ENCODE assay signal across 15 cellular contexts in genomic region chr17:68435361-68435760, GRCh38. TPM values are rescaled to one million over a fixed set of nuclear protein-coding genes. Genes with fewer than 3 reads are reported as not detected.
DNase-seq lines count a peak whose midpoint lies in the region; ATAC-seq and TF ChIP-seq lines count a peak whose summit lies in the region.
"Had no signal": no experiment of that assay in that cellular context is flagged by ENCODE, and none has a peak within 500 bp of the region (broad histone marks: within the 10 kb centered on the region; RNA-seq: fewer than 3 reads in every experiment).

No MANE protein-coding gene starts in this region.

- H3K36me3 ChIP-seq in DND-41 (ENCODE audit: insufficient read depth, low read length) (0 out of 2 replicates have a peak, but pooled peaks cover 5% of the 10 kb centered on the region), KOPT-K1 (ENCODE audit: insufficient read depth, low read length) (no peaks in the 10 kb centered on the region), psoas muscle (ENCODE audit: insufficient read depth in 1 of 2, low read depth in 1 of 2) (peaks cover 14 to 59% of the 10 kb centered on the region in 2 donors), GM23338 (ENCODE audit: insufficient read depth) (no peaks in the 10 kb centered on the region)

- H3K79me2 ChIP-seq in DND-41 (ENCODE audit: insufficient read depth, low read length), result no peaks in the 10 kb centered on the region
- no peaks in the 10 kb centered on the region for H3K79me2 ChIP-seq in GM23338 (replicated peaks; ENCODE audit: insufficient read depth)

- H3K27ac ChIP-seq in DND-41 (ENCODE audit: low read length), result peak overlapping the region; percentile 83
- peak overlapping the region; percentile 75 for H3K27ac ChIP-seq in KOPT-K1 (ENCODE audit: low read depth, low read length, poor library complexity, severe bottlenecking)
- H3K27ac ChIP-seq in psoas muscle, result peak overlapping the region; percentile 87
- peak overlapping the region; percentile 44 for H3K27ac ChIP-seq in temporal lobe (ENCODE audit: low read depth, low read length)
- no peak overlapping the region for H3K27ac ChIP-seq in GM23338 (ENCODE audit: low read depth)
- H3K27ac ChIP-seq: SJSA1 had no signal

- WGBS in psoas muscle, 3 donors, result 94 to 95% (median 94%) methylated on average over 6 of the region's 6 CpGs

- TF ChIP-seq CTCF in DND-41 (IDR thresholded peaks at IDR 0.05; ENCODE audit: borderline replicate concordance, extremely low read depth, low read length, poor library complexity, severe bottlenecking) (no peak), psoas muscle (IDR thresholded peaks at IDR 0.05) (no peak), GM23338 (conservative IDR thresholded peaks at IDR 0.05; ENCODE audit: low read depth in 2 of 2) (no peak)

- H3K27me3 ChIP-seq in DND-41 (ENCODE audit: insufficient read depth, low read length, poor library complexity) (no peaks in the 10 kb centered on the region), psoas muscle (ENCODE audit: insufficient read depth in 3 of 3, low read length in 2 of 3) (no peaks in the 10 kb centered on the region), GM23338 (ENCODE audit: insufficient read depth) (no peaks in the 10 kb centered on the region)
- H3K27me3 ChIP-seq: SJSA1 had no signal

- no peaks in the 10 kb centered on the region for H3K9me2 ChIP-seq in GM23338 (ENCODE audit: insufficient read depth)

- DNase-seq in DND-41 (no peak), psoas muscle (no peak), NCI-H146 (lab: John Stamatoyannopoulos, UW) (no peak), SK-N-DZ (ENCODE audit: low spot score) (no peak), GM23338 (ENCODE audit: low spot score) (no peak)
- DNase-seq: DMS79 treated with DMSO at 0.1 percent for 48 hours, NCI-H1105, NCI-H2029, NCI-H446 treated with DMSO at 0.1 percent for 48 hours, Right ventricle myocardium superior had no signal

- ATAC-seq in DND-41 (ENCODE audit: insufficient read depth, low read depth), result no peak
- ATAC-seq in psoas muscle, result no peak
- ATAC-seq in GM23338, result no peak

- H3K4me2 ChIP-seq in DND-41 (ENCODE audit: insufficient read depth, low read length) (no peak overlapping the region), GM23338 (no peak overlapping the region)

- no peaks in the 10 kb centered on the region for H4K20me1 ChIP-seq in DND-41 (ENCODE audit: insufficient read depth, low read length)
- H4K20me1 ChIP-seq in GM23338 (replicated peaks; ENCODE audit: insufficient read depth), result no peaks in the 10 kb centered on the region

- H3K9me3 ChIP-seq in DND-41 (ENCODE audit: insufficient read depth, low read length, severe bottlenecking) (no peaks in the 10 kb centered on the region), KOPT-K1 (ENCODE audit: insufficient read depth, low read length, poor library complexity, severe bottlenecking) (no peaks in the 10 kb centered on the region), psoas muscle (no peaks in the 10 kb centered on the region)
- H3K9me3 ChIP-seq: SJSA1 had no signal

- H3K4me3 ChIP-seq in DND-41 (ENCODE audit: low read depth in 1 of 2, low read length in 2 of 2), result no peak overlapping the region
- no peak overlapping the region for H3K4me3 ChIP-seq in psoas muscle
- no peak overlapping the region for H3K4me3 ChIP-seq in GM23338
- H3K4me3 ChIP-seq: SJSA1 had no signal

- H3K27ac Mint-ChIP-seq in GM23338, result no peak overlapping the region
- H3K27ac Mint-ChIP-seq: IgD-negative memory B cell had no signal

- no peak overlapping the region for H3K9ac ChIP-seq in DND-41 (ENCODE audit: low read depth, low read length)

- H3K9me3 Mint-ChIP-seq in GM23338, result no peaks in the 10 kb centered on the region
- H3K9me3 Mint-ChIP-seq: IgD-negative memory B cell had no signal

- no peak overlapping the region for H3K4me3 Mint-ChIP-seq in GM23338
- H3K4me3 Mint-ChIP-seq: IgD-negative memory B cell had no signal

- no peak overlapping the region for H2AFZ ChIP-seq in DND-41 (ENCODE audit: low read depth, low read length)
- no peak overlapping the region for H2AFZ ChIP-seq in GM23338

- H3K4me1 ChIP-seq in DND-41 (ENCODE audit: insufficient read depth, low read length) (peaks cover 38% of the 10 kb centered on the region), psoas muscle (peaks cover 40% of the 10 kb centered on the region), GM23338 (ENCODE audit: insufficient read depth) (no peaks in the 10 kb centered on the region)

- peaks cover 8% of the 10 kb centered on the region; the same call in 2 of the 3 replicates for H3K36me3 Mint-ChIP-seq in GM23338 (ENCODE audit: low read depth)

- peaks cover 2% of the 10 kb centered on the region for H3K27me3 Mint-ChIP-seq in GM23338 (ENCODE audit: insufficient read depth, low read depth, poor library complexity)
- H3K27me3 Mint-ChIP-seq: CD8-positive, alpha-beta memory T cell; IgD-negative memory B cell had no signal

- H3K4me1 Mint-ChIP-seq in GM23338, result peaks cover 9% of the 10 kb centered on the region

- no peaks in the 10 kb centered on the region for H3F3A ChIP-seq in GM23338 (replicated peaks; ENCODE audit: low read depth)

- intact Hi-C loops in psoas muscle (cut with DNase I), result loop anchor here in 1 of 2 donors (10.0 kb wide), 1 partner anchor 171 kb away; no protein-coding TSS in a partner anchor

TF ChIP-seq in GM23338, 12 proteins besides CTCF, POLR2A, EP300 and RAD21:
- TF ChIP-seq ZNF462 (CRISPR knock-in tag; IDR thresholded peaks at IDR 0.05), result no peak
- TF ChIP-seq CREB1 (CRISPR knock-in tag; IDR thresholded peaks at IDR 0.05; ENCODE audit: low read depth), result no peak
- TF ChIP-seq POLR2AphosphoS5 (IDR thresholded peaks at IDR 0.05; ENCODE audit: low read depth), result no peak
- no peak for TF ChIP-seq STAT1 (IDR thresholded peaks at IDR 0.05; ENCODE audit: unreplicated experiment)
- no peak for TF ChIP-seq NANOG (IDR thresholded peaks at IDR 0.05; ENCODE audit: borderline replicate concordance)

RNA-seq across cellular contexts. Expression of gene WIPI1, which starts 21.9 kb away (rescaled TPM):
- total RNA-seq in psoas muscle (100 to 1,000 TPM in 2 of 4 donors, 10 to 100 TPM in 2; 80.3 to 197 (median 117) TPM), temporal lobe (8.1 TPM)
- polyA plus RNA-seq in psoas muscle (100 to 1,000 TPM; 128 to 152 (median 136) TPM), GM23338 (2016; fragmentation: Nextera tagmentation; extraction: Ambion mirVana) (21.8 and 24.1 TPM in 2 replicates)
- polyA plus RNA-seq in SK-N-DZ (2014; cell fraction: cytosol; rRNA removed), result 3.7 and 4.7 TPM in 2 replicates
- polyA plus RNA-seq in SK-N-DZ (2014; cell fraction: nucleus; rRNA removed), result 1.4 and 7.6 TPM in 2 replicates
- total RNA-seq in GM23338 (2014; rRNA removed; shearing (Covaris generic)), result 29.3 and 30.1 TPM in 2 replicates
